ENCODE assay signal across 17 cellular contexts in genomic region chr21:35375115-35375514, GRCh38.
DNase-seq lines count a peak whose midpoint lies in the region; ATAC-seq and TF ChIP-seq lines count a peak whose summit lies in the region.
"Had no signal": no experiment of that assay in that cellular context is flagged by ENCODE, and none has a peak within 500 bp of the region (broad histone marks: within the 10 kb centered on the region; RNA-seq: fewer than 3 reads in every experiment).

No MANE protein-coding gene starts in this region.

- 89 to 96% (median 93%) methylated on average over 1 of the region's 1 CpG for WGBS in stomach, 5 donors

- H3K27me3 ChIP-seq in foreskin keratinocyte (no peaks in the 10 kb centered on the region), ascending aorta (no peaks in the 10 kb centered on the region), stomach (no peaks in the 10 kb centered on the region)

- DNase-seq in A172 (ENCODE audit: low spot score) (peak; percentile 71), HFF-Myc (ENCODE audit: extremely low read depth, low read depth) (peak; percentile 7), astrocyte of the hippocampus (ENCODE audit: low read depth, low spot score) (peak; percentile 19), foreskin keratinocyte (peak; percentile 90 to 94), ascending aorta (ENCODE audit: low spot score in 2 of 2) (no peak), Kasumi-1 (lab: John Stamatoyannopoulos, UW) (no peak), stomach (no peak)
- DNase-seq: activated CD4-positive, CD25-positive, alpha-beta regulatory T cell; activated naive CD4-positive, alpha-beta T cell treated with Interleukin-2 at 50 U/mL for 16 hours; Calu3; erythroblast; NCI-H510A treated with DMSO at 0.1 percent for 48 hours had no signal

- H3K36me3 ChIP-seq in ascending aorta (no peaks in the 10 kb centered on the region), stomach (no peaks in the 10 kb centered on the region)

- no peak overlapping the region for H3K4me3 ChIP-seq in HFF-Myc (replicated peaks; ENCODE audit: low read depth, low read length)
- no peak overlapping the region for H3K4me3 ChIP-seq in ascending aorta
- no peak overlapping the region for H3K4me3 ChIP-seq in stomach
- H3K4me3 ChIP-seq: A549, lung, skin epidermis had no signal

- no peak overlapping the region for H3K27ac ChIP-seq in foreskin keratinocyte
- no peak overlapping the region for H3K27ac ChIP-seq in ascending aorta
- H3K27ac ChIP-seq in stomach, result no peak overlapping the region
- H3K27ac ChIP-seq: A549, skin epidermis had no signal

- H3K9me3 ChIP-seq in ascending aorta, result no peaks in the 10 kb centered on the region
- H3K9me3 ChIP-seq in stomach, result no peaks in the 10 kb centered on the region
- H3K9me3 ChIP-seq: A549 had no signal

- TF ChIP-seq CTCF in HFF-Myc (IDR thresholded peaks at IDR 0.05; ENCODE audit: low read depth, low read length, missing control alignments), result no peak
- TF ChIP-seq CTCF in foreskin keratinocyte (conservative IDR thresholded peaks at IDR 0.05), result no peak
- TF ChIP-seq CTCF in ascending aorta (IDR thresholded peaks at IDR 0.05), result no peak
- no peak for TF ChIP-seq CTCF in stomach (IDR thresholded peaks at IDR 0.05)

- TF ChIP-seq POLR2A in stomach (IDR thresholded peaks at IDR 0.05), result no peak

- peak; percentile 63 for ATAC-seq in foreskin keratinocyte
- ATAC-seq in GM19452 (IDR thresholded peaks at IDR 0.05; ENCODE audit: unreplicated experiment), result no peak
- ATAC-seq: A549, Panc1 had no signal

- no peak for TF ChIP-seq EP300 in stomach (IDR thresholded peaks at IDR 0.05)

- intact Hi-C loops in ascending aorta (cut with DNase I) (no loop called here), stomach (cut with DNase I; ENCODE audit: low total_unique reads) (no loop called here)

- H3K4me1 ChIP-seq in foreskin keratinocyte (peaks cover 33% of the 10 kb centered on the region), ascending aorta (no peaks in the 10 kb centered on the region), stomach (peaks cover 0 to 5% (median 0%) of the 10 kb centered on the region in 4 donors)
- H3K4me1 ChIP-seq: A549 had no signal

Comparison
In these comparisons a context has a peak if more than half of its experiments do, and no peak if none do; other contexts are left out.
1. DNase-seq: peak in A172 (single experiment), HFF-Myc (single experiment), astrocyte of the hippocampus (single experiment) and foreskin keratinocyte (2 of 2); none in ascending aorta (0 of 2), Kasumi-1 (0 of 2) and stomach (single experiment).